Comparison of ENCODE assay signal across 27 cellular contexts in the genomic region with DNA sequence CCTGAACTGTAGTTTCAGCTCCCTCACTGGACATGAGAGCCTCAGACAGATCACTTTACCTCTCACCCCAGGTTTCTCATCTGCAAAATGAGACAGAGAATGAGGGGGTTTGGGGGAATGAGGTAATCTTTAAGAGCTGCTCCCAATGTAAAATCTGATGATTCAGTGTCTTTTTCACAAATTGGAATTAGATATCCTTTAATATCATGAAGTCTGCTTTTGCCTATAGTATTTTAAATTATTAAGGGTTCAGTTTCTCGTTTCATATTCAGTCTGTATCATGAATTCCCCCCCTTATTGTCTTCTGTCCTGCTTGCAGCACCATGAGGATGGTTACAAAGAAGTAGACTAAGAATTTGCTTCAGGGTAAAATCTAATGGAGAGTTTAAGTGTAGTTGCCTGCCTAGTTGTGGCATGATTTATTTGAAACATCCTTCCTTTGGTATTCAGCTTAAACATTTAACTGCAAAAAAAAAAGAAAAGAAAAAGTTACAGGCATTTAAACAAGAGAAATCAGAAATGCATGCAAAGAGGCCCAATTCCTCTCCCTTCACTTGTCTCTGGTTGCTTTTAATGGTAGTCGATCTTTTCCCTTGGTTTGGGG.
"Had no signal": no experiment of that assay in that cellular context is flagged by ENCODE, and none has a peak within 500 bp of the region (broad histone marks: within the 10 kb centered on the region; RNA-seq: fewer than 3 reads in every experiment).

No MANE protein-coding gene starts in this region.

- H3K36me3 ChIP-seq: brain microvascular endothelial cell, uterus had no signal

- H3K27me3 Mint-ChIP-seq: activated CD4-positive, alpha-beta T cell treated with anti-CD3 and anti-CD28 coated beads, Interleukin-2, amount 10 ng/mL, durations not matched to agents 7 days and 5 days; activated CD8-positive, alpha-beta memory T cell treated with anti-CD3 and anti-CD28 coated beads, Interleukin-2, amount 10 ng/mL, durations not matched to agents 7 days and 5 days; activated CD8-positive, alpha-beta T cell treated with anti-CD3 and anti-CD28 coated beads for 36 hours; activated naive CD4-positive, alpha-beta T cell treated with anti-CD3 and anti-CD28 coated beads, Interleukin-2, amount 10 ng/mL, durations not matched to agents 7 days and 5 days; activated naive CD8-positive, alpha-beta T cell treated with anti-CD3 and anti-CD28 coated beads, Interleukin-2, amount 50 U/mL, for 24 hours had no signal

- DNase-seq: activated CD4-positive, alpha-beta T cell treated with anti-CD3 and anti-CD28 coated beads, Interleukin-2, amount 10 ng/mL, durations not matched to agents 7 days and 5 days; activated CD4-positive, CD25-positive, alpha-beta regulatory T cell treated with anti-CD3 and anti-CD28 coated beads, Interleukin-2, amount 50 U/mL, for 72 hours; activated CD8-positive, alpha-beta memory T cell treated with anti-CD3 and anti-CD28 coated beads, Interleukin-2, amount 10 ng/mL, durations not matched to agents 7 days and 5 days; activated CD8-positive, alpha-beta T cell treated with anti-CD3 and anti-CD28 coated beads for 36 hours; activated effector memory CD4-positive, alpha-beta T cell treated with anti-CD3 and anti-CD28 coated beads, Interleukin-2, amount 50 U/mL, for 16 hours; activated naive CD4-positive, alpha-beta T cell treated with anti-CD3 and anti-CD28 coated beads, Interleukin-2, amount 10 ng/mL, durations not matched to agents 7 days and 5 days; activated naive CD8-positive, alpha-beta T cell treated with anti-CD3 and anti-CD28 coated beads, Interleukin-2, amount 50 U/mL, for 24 hours; activated T-cell treated with anti-CD3 and anti-CD28 coated beads for 4 hours; anterior cingulate cortex; brain microvascular endothelial cell; central memory CD4-positive, alpha-beta T cell; effector memory CD4-positive, alpha-beta T cell; gastrocnemius medialis; left ventricle myocardium superior; mammary epithelial cell; posterior cingulate gyrus; right lobe of liver; stimulated activated CD4-positive, alpha-beta T cell treated with anti-CD3 and anti-CD28 coated beads, Interleukin-2, amount 100 ng/mL, for 24 hours; stomach; uterus had no signal

- H3K4me3 ChIP-seq: gastrocnemius medialis, right lobe of liver, skin epidermis, stomach, suprapubic skin, tibial nerve, uterus had no signal

- ATAC-seq: activated CD8-positive, alpha-beta memory T cell treated with anti-CD3 and anti-CD28 coated beads, Interleukin-2, amount 10 ng/mL, durations not matched to agents 7 days and 5 days; activated CD8-positive, alpha-beta T cell treated with anti-CD3 and anti-CD28 coated beads for 36 hours; activated naive CD8-positive, alpha-beta T cell treated with anti-CD3 and anti-CD28 coated beads, Interleukin-2, amount 50 U/mL, for 24 hours; esophagus mucosa; gastrocnemius medialis; left ventricle myocardium superior; right lobe of liver; stimulated activated effector memory CD8-positive, alpha-beta T cell treated with anti-CD3 and anti-CD28 coated beads, Interleukin-12 subunit alpha, Interleukin-12 subunit beta, amount 100 ng/mL, for 72 hours had no signal

- H3K27ac Mint-ChIP-seq: activated CD4-positive, alpha-beta T cell treated with anti-CD3 and anti-CD28 coated beads, Interleukin-2, amount 10 ng/mL, durations not matched to agents 7 days and 5 days; activated CD8-positive, alpha-beta memory T cell treated with anti-CD3 and anti-CD28 coated beads, Interleukin-2, amount 10 ng/mL, durations not matched to agents 7 days and 5 days; activated CD8-positive, alpha-beta T cell treated with anti-CD3 and anti-CD28 coated beads for 36 hours; activated naive CD4-positive, alpha-beta T cell treated with anti-CD3 and anti-CD28 coated beads, Interleukin-2, amount 10 ng/mL, durations not matched to agents 7 days and 5 days; activated naive CD8-positive, alpha-beta T cell treated with anti-CD3 and anti-CD28 coated beads, Interleukin-2, amount 50 U/mL, for 24 hours; nephron; T-helper 1 cell treated with Interleukin-12 subunit alpha and Interleukin-12 subunit beta and Interleukin-4 antibody, amounts not matched to agents 30 μg/mL and 1 μg/mL, for 36 hours had no signal

- H3K9me3 Mint-ChIP-seq: activated CD4-positive, alpha-beta T cell treated with anti-CD3 and anti-CD28 coated beads, Interleukin-2, amount 10 ng/mL, durations not matched to agents 7 days and 5 days; activated CD8-positive, alpha-beta T cell treated with anti-CD3 and anti-CD28 coated beads for 36 hours; activated naive CD4-positive, alpha-beta T cell treated with anti-CD3 and anti-CD28 coated beads, Interleukin-2, amount 10 ng/mL, durations not matched to agents 7 days and 5 days; activated naive CD8-positive, alpha-beta T cell treated with anti-CD3 and anti-CD28 coated beads, Interleukin-2, amount 50 U/mL, for 24 hours; nephron; stimulated activated effector memory CD8-positive, alpha-beta T cell treated with anti-CD3 and anti-CD28 coated beads, Interleukin-12 subunit alpha, Interleukin-12 subunit beta, amount 100 ng/mL, for 72 hours; T-helper 1 cell treated with Interleukin-12 subunit alpha and Interleukin-12 subunit beta and Interleukin-4 antibody, amounts not matched to agents 30 μg/mL and 1 μg/mL, for 36 hours had no signal

- H3K27me3 ChIP-seq: brain microvascular endothelial cell, gastrocnemius medialis, right lobe of liver, stomach, suprapubic skin, tibial nerve, uterus had no signal

- H3K4me1 ChIP-seq: gastrocnemius medialis, right lobe of liver, suprapubic skin, tibial nerve, uterus had no signal

- H3K27ac ChIP-seq: brain microvascular endothelial cell, gastrocnemius medialis, right lobe of liver, stomach, suprapubic skin, tibial nerve, uterus had no signal

- H3K36me3 Mint-ChIP-seq: activated CD8-positive, alpha-beta memory T cell treated with anti-CD3 and anti-CD28 coated beads, Interleukin-2, amount 10 ng/mL, durations not matched to agents 7 days and 5 days; stimulated activated effector memory CD8-positive, alpha-beta T cell treated with anti-CD3 and anti-CD28 coated beads, Interleukin-12 subunit alpha, Interleukin-12 subunit beta, amount 100 ng/mL, for 72 hours had no signal

- H3K4me1 Mint-ChIP-seq: activated CD4-positive, alpha-beta T cell treated with anti-CD3 and anti-CD28 coated beads, Interleukin-2, amount 10 ng/mL, durations not matched to agents 7 days and 5 days; activated CD8-positive, alpha-beta memory T cell treated with anti-CD3 and anti-CD28 coated beads, Interleukin-2, amount 10 ng/mL, durations not matched to agents 7 days and 5 days; activated naive CD4-positive, alpha-beta T cell treated with anti-CD3 and anti-CD28 coated beads, Interleukin-2, amount 10 ng/mL, durations not matched to agents 7 days and 5 days; nephron; stimulated activated effector memory CD8-positive, alpha-beta T cell treated with anti-CD3 and anti-CD28 coated beads, Interleukin-12 subunit alpha, Interleukin-12 subunit beta, amount 100 ng/mL, for 72 hours had no signal

- H3K4me3 Mint-ChIP-seq: activated CD4-positive, alpha-beta T cell treated with anti-CD3 and anti-CD28 coated beads, Interleukin-2, amount 10 ng/mL, durations not matched to agents 7 days and 5 days; activated CD8-positive, alpha-beta memory T cell treated with anti-CD3 and anti-CD28 coated beads, Interleukin-2, amount 10 ng/mL, durations not matched to agents 7 days and 5 days; activated CD8-positive, alpha-beta T cell treated with anti-CD3 and anti-CD28 coated beads for 36 hours; activated naive CD4-positive, alpha-beta T cell treated with anti-CD3 and anti-CD28 coated beads, Interleukin-2, amount 10 ng/mL, durations not matched to agents 7 days and 5 days; activated naive CD8-positive, alpha-beta T cell treated with anti-CD3 and anti-CD28 coated beads, Interleukin-2, amount 50 U/mL, for 24 hours; nephron; stimulated activated effector memory CD8-positive, alpha-beta T cell treated with anti-CD3 and anti-CD28 coated beads, Interleukin-12 subunit alpha, Interleukin-12 subunit beta, amount 100 ng/mL, for 72 hours; T-helper 1 cell treated with Interleukin-12 subunit alpha and Interleukin-12 subunit beta and Interleukin-4 antibody, amounts not matched to agents 30 μg/mL and 1 μg/mL, for 36 hours had no signal

- H3K9me3 ChIP-seq: gastrocnemius medialis, right lobe of liver, stomach, suprapubic skin, tibial nerve, uterus had no signal
